In the genomic region with DNA sequence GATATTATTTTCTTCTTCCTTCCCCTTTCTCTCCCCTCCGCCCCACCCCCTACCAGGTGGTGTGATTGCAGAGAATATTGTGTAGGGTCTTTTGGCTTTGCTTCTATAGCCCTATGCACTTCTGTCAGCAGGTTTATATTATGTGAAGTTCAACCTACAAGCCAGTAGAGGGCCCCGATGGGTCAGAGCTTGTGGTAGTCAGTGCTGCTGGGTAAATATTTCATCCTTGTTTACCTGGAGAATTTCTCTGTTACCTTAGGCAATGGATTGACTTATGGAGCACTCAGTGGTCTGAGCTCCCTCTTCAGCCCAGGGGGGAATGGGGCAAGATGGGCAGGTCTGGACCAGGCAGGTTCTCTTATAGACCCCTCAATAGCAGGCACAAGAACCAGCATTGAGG, we compare ENCODE assay signal across 1 cellular context.
TF ChIP-seq lines count a peak whose summit lies in the region.

No MANE protein-coding gene starts in this region.

TF ChIP-seq in GM23338, 12 proteins besides CTCF, POLR2A, EP300 and RAD21 (continued from another document):
- TF ChIP-seq, protein P1, sequence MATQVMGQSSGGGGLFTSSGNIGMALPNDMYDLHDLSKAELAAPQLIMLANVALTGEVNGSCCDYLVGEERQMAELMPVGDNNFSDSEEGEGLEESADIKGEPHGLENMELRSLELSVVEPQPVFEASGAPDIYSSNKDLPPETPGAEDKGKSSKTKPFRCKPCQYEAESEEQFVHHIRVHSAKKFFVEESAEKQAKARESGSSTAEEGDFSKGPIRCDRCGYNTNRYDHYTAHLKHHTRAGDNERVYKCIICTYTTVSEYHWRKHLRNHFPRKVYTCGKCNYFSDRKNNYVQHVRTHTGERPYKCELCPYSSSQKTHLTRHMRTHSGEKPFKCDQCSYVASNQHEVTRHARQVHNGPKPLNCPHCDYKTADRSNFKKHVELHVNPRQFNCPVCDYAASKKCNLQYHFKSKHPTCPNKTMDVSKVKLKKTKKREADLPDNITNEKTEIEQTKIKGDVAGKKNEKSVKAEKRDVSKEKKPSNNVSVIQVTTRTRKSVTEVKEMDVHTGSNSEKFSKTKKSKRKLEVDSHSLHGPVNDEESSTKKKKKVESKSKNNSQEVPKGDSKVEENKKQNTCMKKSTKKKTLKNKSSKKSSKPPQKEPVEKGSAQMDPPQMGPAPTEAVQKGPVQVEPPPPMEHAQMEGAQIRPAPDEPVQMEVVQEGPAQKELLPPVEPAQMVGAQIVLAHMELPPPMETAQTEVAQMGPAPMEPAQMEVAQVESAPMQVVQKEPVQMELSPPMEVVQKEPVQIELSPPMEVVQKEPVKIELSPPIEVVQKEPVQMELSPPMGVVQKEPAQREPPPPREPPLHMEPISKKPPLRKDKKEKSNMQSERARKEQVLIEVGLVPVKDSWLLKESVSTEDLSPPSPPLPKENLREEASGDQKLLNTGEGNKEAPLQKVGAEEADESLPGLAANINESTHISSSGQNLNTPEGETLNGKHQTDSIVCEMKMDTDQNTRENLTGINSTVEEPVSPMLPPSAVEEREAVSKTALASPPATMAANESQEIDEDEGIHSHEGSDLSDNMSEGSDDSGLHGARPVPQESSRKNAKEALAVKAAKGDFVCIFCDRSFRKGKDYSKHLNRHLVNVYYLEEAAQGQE (IDR thresholded peaks at IDR 0.05; ENCODE audit: unreplicated experiment) = no peak
- TF ChIP-seq JUNB (IDR thresholded peaks at IDR 0.05; ENCODE audit: unreplicated experiment) (no peak), EZH2phosphoT487 (IDR thresholded peaks at IDR 0.05; ENCODE audit: unreplicated experiment) (no peak), ZNF114 (CRISPR knock-in tag; IDR thresholded peaks at IDR 0.05) (no peak)
